ENCODE assay signal across 23 cellular contexts in genomic region chr2:28842042-28842441, GRCh38.
"Had no signal": no experiment of that assay in that cellular context is flagged by ENCODE, and none has a peak within 500 bp of the region (broad histone marks: within the 10 kb centered on the region; RNA-seq: fewer than 3 reads in every experiment).

No MANE protein-coding gene starts in this region.

- H3K27ac ChIP-seq: gastroesophageal sphincter, pancreas, right lobe of liver, skin epidermis, stomach, thoracic aorta, transverse colon had no signal

- H3K27me3 ChIP-seq: gastroesophageal sphincter, pancreas, right lobe of liver, stomach, transverse colon had no signal

- H3K27ac Mint-ChIP-seq: natural killer cell, progenitor cell of endocrine pancreas had no signal

- H3K9me3 ChIP-seq: gastroesophageal sphincter, pancreas, right lobe of liver, stomach, thoracic aorta, transverse colon had no signal

- ATAC-seq: esophagus mucosa, gastroesophageal sphincter, left colon, natural killer cell, pancreas, right lobe of liver had no signal

- DNase-seq: central memory CD4-positive, alpha-beta T cell; effector memory CD4-positive, alpha-beta T cell; foreskin fibroblast; glutamatergic neuron; left colon; natural killer cell; nucleus accumbens; pancreas; right lobe of liver; stimulated activated CD4-positive, alpha-beta T cell treated with anti-CD3 and anti-CD28 coated beads, Interleukin-2, amount 100 ng/mL, for 24 hours; stimulated activated CD4-positive, alpha-beta T cell treated with anti-CD3 and anti-CD28 coated beads, Interleukin-4, amount 100 ng/mL, for 4 hours; stimulated activated naive CD4-positive, alpha-beta T cell; stomach; substantia nigra; transverse colon had no signal

- H3K4me1 ChIP-seq: gastroesophageal sphincter, pancreas, right lobe of liver, stomach, transverse colon had no signal

- H3K4me1 Mint-ChIP-seq: natural killer cell, neural crest cell had no signal

- H3K4me3 ChIP-seq: gastroesophageal sphincter, pancreas, right lobe of liver, skin epidermis, stomach, thoracic aorta, transverse colon had no signal

- H3K36me3 Mint-ChIP-seq: natural killer cell had no signal

- H3K27me3 Mint-ChIP-seq: progenitor cell of endocrine pancreas had no signal

- FAIRE-seq: endometrium, keratinocyte, pancreas had no signal

- H3K36me3 ChIP-seq: pancreas, right lobe of liver, thoracic aorta, transverse colon had no signal

- H3K9me3 Mint-ChIP-seq: natural killer cell, neural crest cell had no signal

- H3K4me3 Mint-ChIP-seq: natural killer cell, neural crest cell had no signal
